8 cellular contexts compared by ENCODE assay signal in the genomic region with DNA sequence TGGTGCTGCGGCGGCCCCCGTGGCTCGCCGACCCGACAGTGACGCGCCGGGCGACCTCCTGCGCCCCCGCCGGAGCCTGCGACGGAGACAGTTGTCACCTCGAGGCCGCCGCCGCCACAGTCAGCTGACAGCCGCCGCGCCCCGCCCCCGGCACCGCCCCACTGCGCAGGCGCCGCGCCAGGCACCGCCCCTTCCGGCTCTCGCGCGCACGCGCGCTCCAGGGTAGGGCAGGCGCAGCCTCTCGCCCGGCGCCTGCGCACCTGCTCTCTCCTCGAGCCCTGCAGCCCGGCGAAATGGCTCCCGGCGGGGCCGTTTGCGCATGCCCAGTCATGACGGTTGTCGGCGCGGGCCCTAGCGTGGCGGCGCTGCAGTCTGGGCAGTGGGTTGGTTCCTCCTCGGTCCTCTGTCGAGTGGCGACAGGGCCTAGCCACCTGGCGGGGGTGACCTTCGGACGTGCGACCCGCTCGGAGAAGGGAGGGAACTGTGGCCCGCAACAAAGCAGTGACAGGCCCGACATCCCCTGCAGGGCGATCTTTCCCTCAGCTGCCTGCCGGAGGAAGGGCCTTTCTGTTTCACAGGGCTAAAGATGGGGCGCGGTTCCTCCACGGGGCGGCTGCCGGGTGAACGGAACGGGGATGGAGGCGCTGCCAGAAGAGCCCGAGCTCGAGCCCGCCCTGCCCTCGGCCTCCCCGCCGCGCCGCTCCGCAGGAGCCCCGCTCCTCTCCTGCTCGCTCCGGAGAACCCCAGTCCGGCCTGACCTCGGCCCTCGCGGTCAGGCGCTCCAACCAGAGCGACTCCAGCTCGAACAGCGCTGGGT. TPM values are rescaled to one million over a fixed set of nuclear protein-coding genes. Genes with fewer than 3 reads are reported as not detected.
DNase-seq lines count a peak whose midpoint lies in the region; ATAC-seq, FAIRE-seq and TF ChIP-seq lines count a peak whose summit lies in the region.

A gene (minus strand): TSS at position 135 of the 817 bp plus-strand sequence. CDS start 134 bp downstream, at position 1.

- DNase-seq in GM12892 (ENCODE audit: insufficient read length) (peak; percentile 100), NCI-H1436 (lab: John Stamatoyannopoulos, UW) (peak; percentile 92), T-cell (peak; percentile 91 to 99 (median 96)), heart right ventricle (peak; percentile 96 to 98), posterior cingulate gyrus (peak; percentile 91 to 99 (median 96)), type B pancreatic cell (ENCODE audit: extremely low spot score, unreplicated experiment) (peak; percentile 99)

- H3K4me3 Mint-ChIP-seq in T-cell (peak within 1 kb of the TSS; percentile 85 to 89 (median 88)), type B pancreatic cell (peak within 1 kb of the TSS; percentile 90)

- H3K27me3 Mint-ChIP-seq in T-cell (no peaks in the 10 kb centered on the region), type B pancreatic cell (peaks cover 14% of the 10 kb centered on the region)

- peak; percentile 88 for ATAC-seq in HG02798 (IDR thresholded peaks at IDR 0.05; ENCODE audit: poor library complexity, unreplicated experiment)
- ATAC-seq in T-cell (replicated peaks in 1 of 4): peak; percentile 84 to 87 (median 84)
- peak; percentile 95 to 99 (median 98) for ATAC-seq in heart right ventricle

- H3K4me3 ChIP-seq in heart right ventricle: peak within 1 kb of the TSS; percentile 50 to 94 (median 85)

- FAIRE-seq in GM12892 (lab: Jason Lieb, UNC): peak; percentile 99

- TF ChIP-seq CTCF in heart right ventricle (IDR thresholded peaks at IDR 0.05) (peak in 7 of 9 donors; percentile 12 to 63 (median 29)), type B pancreatic cell (conservative IDR thresholded peaks at IDR 0.05) (peak; percentile 27)

- H3K9me3 Mint-ChIP-seq in T-cell (peaks cover 0 to 4% (median 0%) of the 10 kb centered on the region in 3 donors), type B pancreatic cell (peaks cover 10% of the 10 kb centered on the region)

- peak within 1 kb of the TSS; percentile 92 to 97 for H3K27ac Mint-ChIP-seq in T-cell
- H3K27ac Mint-ChIP-seq in type B pancreatic cell: peak within 1 kb of the TSS; percentile 81

- WGBS in adipose tissue, 3 donors: 1 to 3% (median 2%) methylated on average over 82 to 97 of the region's 97 CpGs
- WGBS in heart right ventricle, 2 donors: 1 to 2% methylated on average over 77 to 97 of the region's 97 CpGs

- intact Hi-C loops in heart right ventricle (cut with DNase I) (loop anchor here in 6 of 10 donors (5.0 to 10.0 kb wide), 3 partner anchors 107 to 215 kb away; no protein-coding TSS in a partner anchor), posterior cingulate gyrus (cut with DNase I) (loop anchor here (2.0 to 5.0 kb wide), 3 partner anchors 27 to 205 kb away; a partner anchor contains a TSS)

- peaks cover 5 to 55% (median 37%) of the 10 kb centered on the region in 9 donors for H3K4me1 ChIP-seq in heart right ventricle

- H3K4me1 Mint-ChIP-seq in T-cell (peaks cover 49 to 51% (median 50%) of the 10 kb centered on the region in 3 donors), type B pancreatic cell (ENCODE audit: unreplicated experiment) (peaks cover 24% of the 10 kb centered on the region)

- peaks cover 0 to 24% (median 0%) of the 10 kb centered on the region in 9 donors for H3K36me3 ChIP-seq in heart right ventricle

- H3K27ac ChIP-seq in adipose tissue (ENCODE audit: low read depth, low read length): no peak within 1 kb of the TSS
- H3K27ac ChIP-seq in heart right ventricle: peak within 1 kb of the TSS; percentile 74 to 97 (median 93)

- POLR2A ChIA-PET in T-cell (lab: Charles Lee): interaction anchor here (0.7 to 1.2 kb wide), 3 partner anchors 46 to 284 kb away, joined by 3 read pairs; no protein-coding TSS in a partner anchor

- peak; percentile 87 for TF ChIP-seq POLR2A in GM12892 (IDR thresholded peaks at IDR 0.05; ENCODE audit: low read depth, low read length)

- H3K27me3 ChIP-seq in heart right ventricle: no peaks in the 10 kb centered on the region

- peaks cover 0 to 17% (median 6%) of the 10 kb centered on the region in 11 donors for H3K9me3 ChIP-seq in heart right ventricle

- peaks cover 3% of the 10 kb centered on the region for H3K36me3 Mint-ChIP-seq in T-cell
- H3K36me3 Mint-ChIP-seq in type B pancreatic cell: peaks cover 5% of the 10 kb centered on the region

- CTCF ChIA-PET in T-cell (lab: Charles Lee): no interaction called here

RNA-seq across cellular contexts. Expression of the gene that starts here (rescaled TPM):
- polyA plus RNA-seq in GM12892 (2012; ENCODE audit: missing spikeins): 8.1 TPM
- 10 to 100 TPM; 44.4 to 54.1 (median 50.8) TPM for total RNA-seq in T-cell
- polyA plus RNA-seq in adipose tissue: 10 to 100 TPM; 30.0 to 36.9 (median 30.7) TPM
- total RNA-seq in heart right ventricle: 10 to 100 TPM; 34.3 to 53.6 (median 45.2) TPM
- 10 to 100 TPM; 19.0 to 32.5 TPM for polyA plus RNA-seq in heart right ventricle
- 49.2 and 65.1 TPM in 2 replicates for total RNA-seq in type B pancreatic cell (ENCODE audit: low replicate concordance)
